8 cellular contexts compared by ENCODE assay signal in genomic region chr18:34977787-34978532, GRCh38.
DNase-seq lines count a peak whose midpoint lies in the region; ATAC-seq lines count a peak whose summit lies in the region.

No MANE protein-coding gene starts in this region.

- no peak overlapping the region for H3K27ac Mint-ChIP-seq in T-helper 1 cell treated with Interleukin-12 subunit alpha and Interleukin-12 subunit beta and Interleukin-4 antibody, amounts not matched to agents 30 μg/mL and 1 μg/mL, for 36 hours

- DNase-seq in ACHN (peak; percentile 39), astrocyte of the hippocampus (ENCODE audit: low read depth, low spot score) (peak; percentile 42), skeletal muscle cell (ENCODE audit: low read depth) (no peak)

- H3K9me3 Mint-ChIP-seq in T-helper 1 cell treated with Interleukin-12 subunit alpha and Interleukin-12 subunit beta and Interleukin-4 antibody, amounts not matched to agents 30 μg/mL and 1 μg/mL, for 36 hours, result peaks cover 4% of the 10 kb centered on the region

- H3K36me3 ChIP-seq in HUES48 (ENCODE audit: control insufficient read depth, insufficient read depth, low read length), result no peaks in the 10 kb centered on the region

- no peaks in the 10 kb centered on the region for H3K9me3 ChIP-seq in HUES48 (ENCODE audit: control insufficient read depth, insufficient read depth, low read length)

- H3K9ac ChIP-seq in HUES48 (ENCODE audit: low read depth, low read length), result no peak overlapping the region

- H3K27ac ChIP-seq in HUES48 (ENCODE audit: low read depth, low read length), result no peak overlapping the region

- ATAC-seq in GM19023 (IDR thresholded peaks at IDR 0.05; ENCODE audit: unreplicated experiment) (peak; percentile 8), GM18517 (IDR thresholded peaks at IDR 0.05; ENCODE audit: unreplicated experiment) (no peak)

- peaks cover 19% of the 10 kb centered on the region for H3K4me1 ChIP-seq in HUES48 (ENCODE audit: control insufficient read depth, insufficient read depth, low read length)

- H3K4me3 Mint-ChIP-seq in T-helper 1 cell treated with Interleukin-12 subunit alpha and Interleukin-12 subunit beta and Interleukin-4 antibody, amounts not matched to agents 30 μg/mL and 1 μg/mL, for 36 hours, result peak overlapping the region; percentile 82

- H3K36me3 Mint-ChIP-seq in T-helper 1 cell treated with Interleukin-12 subunit alpha and Interleukin-12 subunit beta and Interleukin-4 antibody, amounts not matched to agents 30 μg/mL and 1 μg/mL, for 36 hours (ENCODE audit: low read depth), result no peaks in the 10 kb centered on the region

- peaks cover 79% of the 10 kb centered on the region for H3K27me3 ChIP-seq in HUES48 (ENCODE audit: control insufficient read depth, insufficient read depth, low read length)

- in situ Hi-C loops in ACHN (cut with HindIII; ENCODE audit: low pct_ligation_motif_present, low pct_unique_long_range_greater_than_20kb, low sequenced_read_pairs), result no loop called here

- H3K4me3 ChIP-seq in HUES48 (ENCODE audit: low read depth, low read length) (peak overlapping the region; percentile 70), iPS-11a (ENCODE audit: low read depth, low read length) (peak overlapping the region; percentile 79), skeletal muscle cell (ENCODE audit: low read depth, low read length) (peak overlapping the region; percentile 63)

- peaks cover 23% of the 10 kb centered on the region for H3K4me1 Mint-ChIP-seq in T-helper 1 cell treated with Interleukin-12 subunit alpha and Interleukin-12 subunit beta and Interleukin-4 antibody, amounts not matched to agents 30 μg/mL and 1 μg/mL, for 36 hours (ENCODE audit: low read depth)

- peaks cover 44% of the 10 kb centered on the region for H3K27me3 Mint-ChIP-seq in T-helper 1 cell treated with Interleukin-12 subunit alpha and Interleukin-12 subunit beta and Interleukin-4 antibody, amounts not matched to agents 30 μg/mL and 1 μg/mL, for 36 hours (ENCODE audit: low read depth)
